22 cellular contexts compared by ENCODE assay signal in the genomic region with DNA sequence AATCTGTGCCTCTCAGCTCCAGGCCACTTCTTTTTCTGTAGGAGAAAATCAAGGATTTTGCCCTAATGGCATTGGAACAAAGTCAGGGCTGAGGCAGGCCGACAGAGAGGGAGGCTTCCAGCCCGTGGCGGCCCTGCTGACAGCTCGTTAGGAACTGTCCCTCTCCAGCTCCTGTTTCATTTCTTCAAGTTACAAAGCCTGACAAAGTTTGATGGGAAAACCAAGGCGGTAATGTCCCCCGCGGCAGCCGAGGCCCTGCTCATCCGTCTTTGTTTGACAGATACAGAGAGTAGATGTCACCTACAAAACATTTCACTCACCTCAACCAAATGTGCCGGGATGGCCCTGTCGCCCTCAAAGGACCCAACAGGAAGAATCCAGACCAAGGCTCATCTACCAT.
"Had no signal": no experiment of that assay in that cellular context is flagged by ENCODE, and none has a peak within 500 bp of the region (broad histone marks: within the 10 kb centered on the region; RNA-seq: fewer than 3 reads in every experiment).

No MANE protein-coding gene starts in this region.

- H3K4me1 ChIP-seq: adrenal gland had no signal

- DNase-seq: activated CD4-positive, alpha-beta T cell treated with anti-CD3 and anti-CD28 coated beads for 48 hours; activated CD4-positive, alpha-beta T cell treated with anti-CD3 and anti-CD28 coated beads, Interleukin-2, amount 50 U/mL, for 4 hours; activated CD4-positive, CD25-positive, alpha-beta regulatory T cell treated with anti-CD3 and anti-CD28 coated beads, Interleukin-2, amount 50 U/mL, for 72 hours; activated CD8-positive, alpha-beta memory T cell treated with anti-CD3 and anti-CD28 coated beads, Interleukin-2, amount 50 U/mL, for 48 hours; activated CD8-positive, alpha-beta T cell treated with anti-CD3 and anti-CD28 coated beads, Interleukin-2, amount 10 ng/mL, durations not matched to agents 7 days and 5 days; activated naive CD4-positive, alpha-beta T cell treated with anti-CD3 and anti-CD28 coated beads, Interleukin-2, amount 50 U/mL, for 16 hours; activated naive CD8-positive, alpha-beta T cell treated with anti-CD3 and anti-CD28 coated beads, Interleukin-2, amount 10 ng/mL, durations not matched to agents 7 days and 5 days; activated T-cell treated with anti-CD3 and anti-CD28 coated beads, Interleukin-2, amount 50 U/mL, for 1 hour; adrenal gland; aorta; central memory CD4-positive, alpha-beta T cell; Kasumi-1; NCI-H1105 treated with DMSO at 0.1 percent for 48 hours; NCI-H146; NCI-H187 treated with DMSO at 0.1 percent for 48 hours; NCI-H2081 treated with DMSO at 0.1 percent for 48 hours; NCI-H446; NCI-H524; Peyer's patch; Right ventricle myocardium superior had no signal

- H3K4me3 ChIP-seq: adrenal gland, Peyer's patch, SJSA1 had no signal

- H3K27ac ChIP-seq: adrenal gland, RWPE1, SJSA1 had no signal

- ATAC-seq: activated CD8-positive, alpha-beta T cell treated with anti-CD3 and anti-CD28 coated beads, Interleukin-2, amount 10 ng/mL, durations not matched to agents 7 days and 5 days had no signal

- H3K27me3 ChIP-seq: adrenal gland, Peyer's patch, SJSA1 had no signal

- H3K36me3 ChIP-seq: adrenal gland, Peyer's patch, SJSA1 had no signal

- H3K9me3 ChIP-seq: adrenal gland, Peyer's patch, SJSA1 had no signal
